14 cellular contexts compared by ENCODE assay signal in the genomic region with DNA sequence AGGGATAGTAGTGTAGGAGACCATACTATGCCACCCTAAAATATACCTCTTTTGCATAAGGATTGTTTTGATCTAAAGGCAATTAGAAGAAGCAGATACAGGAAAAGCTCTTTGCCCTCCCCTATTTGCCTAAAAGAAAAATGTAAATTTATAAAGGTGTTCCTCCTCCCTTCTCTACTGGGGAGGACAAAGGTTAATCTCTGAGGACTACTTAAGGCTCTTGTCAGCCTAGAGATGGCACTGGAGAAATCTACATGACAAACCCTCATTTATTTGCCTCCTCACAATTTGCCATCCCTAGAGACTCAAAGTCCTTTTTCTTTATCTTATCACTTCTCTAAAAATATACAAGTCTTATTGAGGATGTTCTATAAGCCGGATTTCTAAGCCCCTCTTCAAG.
DNase-seq lines count a peak whose midpoint lies in the region; ATAC-seq and TF ChIP-seq lines count a peak whose summit lies in the region.
"Had no signal": no experiment of that assay in that cellular context is flagged by ENCODE, and none has a peak within 500 bp of the region (broad histone marks: within the 10 kb centered on the region; RNA-seq: fewer than 3 reads in every experiment).

No MANE protein-coding gene starts in this region.

- H3K4me3 Mint-ChIP-seq in GM23338 = no peak overlapping the region
- H3K4me3 Mint-ChIP-seq: CD4-positive, alpha-beta memory T cell; IgD-negative memory B cell had no signal

- H3K4me1 ChIP-seq in GM23338 (ENCODE audit: insufficient read depth) (peaks cover 15% of the 10 kb centered on the region), HUES6 (ENCODE audit: control insufficient read depth, insufficient read depth, low read length) (peaks cover 15% of the 10 kb centered on the region), smooth muscle cell (ENCODE audit: low read depth) (no peaks in the 10 kb centered on the region)
- H3K4me1 ChIP-seq: A549, BE2C had no signal

- H3K27ac Mint-ChIP-seq in GM23338 = 0 out of 2 replicates have a peak overlapping the region, but pooled peaks have one; percentile 65
- H3K27ac Mint-ChIP-seq: CD4-positive, alpha-beta memory T cell; IgD-negative memory B cell had no signal

- no peaks in the 10 kb centered on the region for H4K20me1 ChIP-seq in GM23338 (replicated peaks; ENCODE audit: insufficient read depth)
- no peaks in the 10 kb centered on the region for H4K20me1 ChIP-seq in smooth muscle cell (ENCODE audit: low read depth)

- H3K4me3 ChIP-seq in GM23338 = no peak overlapping the region; the same call in 1 of the 2 replicates
- H3K4me3 ChIP-seq in HUES6 (ENCODE audit: low read depth, low read length) = no peak overlapping the region
- H3K4me3 ChIP-seq in smooth muscle cell = no peak overlapping the region
- H3K4me3 ChIP-seq: A549, GM12878 had no signal

- H3K27ac ChIP-seq in GM23338 (ENCODE audit: low read depth) (0 out of 2 replicates have a peak overlapping the region, but pooled peaks have one; percentile 16), HUES6 (ENCODE audit: low read depth, low read length) (0 out of 2 replicates have a peak overlapping the region, but pooled peaks have one; percentile 6), smooth muscle cell (ENCODE audit: low read depth) (no peak overlapping the region)
- H3K27ac ChIP-seq: A549, C4-2B had no signal

- no peaks in the 10 kb centered on the region for H3K27me3 Mint-ChIP-seq in GM23338 (ENCODE audit: insufficient read depth, low read depth, poor library complexity)
- H3K27me3 Mint-ChIP-seq: CD4-positive, alpha-beta memory T cell; IgD-negative memory B cell had no signal

- H3K27me3 ChIP-seq in GM23338 (ENCODE audit: insufficient read depth) = no peaks in the 10 kb centered on the region
- no peaks in the 10 kb centered on the region for H3K27me3 ChIP-seq in HUES6 (ENCODE audit: control insufficient read depth, insufficient read depth, low read length)
- H3K27me3 ChIP-seq in smooth muscle cell (ENCODE audit: low read depth) = no peaks in the 10 kb centered on the region
- H3K27me3 ChIP-seq: BE2C had no signal

- H3K9ac ChIP-seq in HUES6 (ENCODE audit: low read length) (no peak overlapping the region), smooth muscle cell (ENCODE audit: low read depth) (no peak overlapping the region)

- H3K9me2 ChIP-seq in GM23338 (ENCODE audit: insufficient read depth) = no peaks in the 10 kb centered on the region

- DNase-seq in GM23338 (ENCODE audit: low spot score) (peak; percentile 32), iPS DF 19.7 (ENCODE audit: low read depth, low spot score) (peak; percentile 3), smooth muscle cell (lab: John Stamatoyannopoulos, UW; ENCODE audit: unreplicated experiment) (no peak), NCI-H2107 treated with DMSO at 0.1 percent for 48 hours (lab: John Stamatoyannopoulos, UW; ENCODE audit: unreplicated experiment) (no peak), NCI-H146 treated with DMSO at 0.1 percent for 48 hours (lab: John Stamatoyannopoulos, UW; ENCODE audit: unreplicated experiment) (no peak)
- DNase-seq: BE2C; CD4-positive, alpha-beta memory T cell; DMS79 had no signal

- H3K9me3 ChIP-seq in HUES6 (ENCODE audit: control insufficient read depth, insufficient read depth, low read depth, low read length) (peaks cover 18% of the 10 kb centered on the region), smooth muscle cell (replicated peaks; ENCODE audit: low read depth) (no peaks in the 10 kb centered on the region)
- H3K9me3 ChIP-seq: A549, BE2C had no signal

- H3K36me3 Mint-ChIP-seq in GM23338 (ENCODE audit: low read depth) = peaks cover 76% of the 10 kb centered on the region
- H3K36me3 Mint-ChIP-seq: CD4-positive, alpha-beta memory T cell; IgD-negative memory B cell had no signal

- H3K9me3 Mint-ChIP-seq in GM23338 = peaks cover 33% of the 10 kb centered on the region

- peaks cover 20% of the 10 kb centered on the region for H3K4me1 Mint-ChIP-seq in GM23338
- H3K4me1 Mint-ChIP-seq: CD4-positive, alpha-beta memory T cell; IgD-negative memory B cell had no signal

- TF ChIP-seq CTCF in GM23338 (conservative IDR thresholded peaks at IDR 0.05; ENCODE audit: low read depth in 2 of 2) (no peak), smooth muscle cell (IDR thresholded peaks at IDR 0.05; ENCODE audit: borderline replicate concordance, insufficient read depth, poor library complexity, severe bottlenecking) (no peak)

- H3K4me2 ChIP-seq in GM23338 (peak overlapping the region; percentile 42), smooth muscle cell (no peak overlapping the region)
- H3K4me2 ChIP-seq: A549 had no signal

- H3K36me3 ChIP-seq in GM23338 (ENCODE audit: insufficient read depth) (no peaks in the 10 kb centered on the region), HUES6 (ENCODE audit: control insufficient read depth, insufficient read depth, low read length) (peaks cover 20% of the 10 kb centered on the region; the same call in 1 of the 2 replicates), smooth muscle cell (ENCODE audit: low read depth) (no peaks in the 10 kb centered on the region)
- H3K36me3 ChIP-seq: BE2C had no signal

- peak; percentile 42; the same call in 2 of the 3 replicates for ATAC-seq in GM23338
- ATAC-seq in GM18907 (IDR thresholded peaks at IDR 0.05; ENCODE audit: unreplicated experiment) = no peak
- ATAC-seq: A549, GM12878 had no signal

- H3K79me2 ChIP-seq in GM23338 (replicated peaks; ENCODE audit: insufficient read depth) (no peaks in the 10 kb centered on the region), smooth muscle cell (ENCODE audit: low read depth) (no peaks in the 10 kb centered on the region)

- WGBS in smooth muscle cell (ENCODE audit: low lambda C conversion rate) = 49% methylated on average over 1 of the region's 1 CpG

- H3F3A ChIP-seq in GM23338 (replicated peaks; ENCODE audit: low read depth) (no peaks in the 10 kb centered on the region), smooth muscle cell (ENCODE audit: low read depth) (no peaks in the 10 kb centered on the region)

- H2AFZ ChIP-seq in GM23338 (no peak overlapping the region), smooth muscle cell (ENCODE audit: low read depth) (peak overlapping the region; percentile 24)

TF ChIP-seq in GM23338, 12 proteins besides CTCF, POLR2A, EP300 and RAD21 (continues in another document):
- no peak for TF ChIP-seq ETS1 (IDR thresholded peaks at IDR 0.05)

Comparison
In these comparisons a context has a peak if more than half of its experiments do, and no peak if none do; other contexts are left out.
1. DNase-seq: peak in GM23338 (single experiment) and iPS DF 19.7 (single experiment); none in smooth muscle cell (single experiment), NCI-H2107 treated with DMSO at 0.1 percent for 48 hours (single experiment) and NCI-H146 treated with DMSO at 0.1 percent for 48 hours (single experiment).